1 cellular context compared by ENCODE assay signal in the genomic region with DNA sequence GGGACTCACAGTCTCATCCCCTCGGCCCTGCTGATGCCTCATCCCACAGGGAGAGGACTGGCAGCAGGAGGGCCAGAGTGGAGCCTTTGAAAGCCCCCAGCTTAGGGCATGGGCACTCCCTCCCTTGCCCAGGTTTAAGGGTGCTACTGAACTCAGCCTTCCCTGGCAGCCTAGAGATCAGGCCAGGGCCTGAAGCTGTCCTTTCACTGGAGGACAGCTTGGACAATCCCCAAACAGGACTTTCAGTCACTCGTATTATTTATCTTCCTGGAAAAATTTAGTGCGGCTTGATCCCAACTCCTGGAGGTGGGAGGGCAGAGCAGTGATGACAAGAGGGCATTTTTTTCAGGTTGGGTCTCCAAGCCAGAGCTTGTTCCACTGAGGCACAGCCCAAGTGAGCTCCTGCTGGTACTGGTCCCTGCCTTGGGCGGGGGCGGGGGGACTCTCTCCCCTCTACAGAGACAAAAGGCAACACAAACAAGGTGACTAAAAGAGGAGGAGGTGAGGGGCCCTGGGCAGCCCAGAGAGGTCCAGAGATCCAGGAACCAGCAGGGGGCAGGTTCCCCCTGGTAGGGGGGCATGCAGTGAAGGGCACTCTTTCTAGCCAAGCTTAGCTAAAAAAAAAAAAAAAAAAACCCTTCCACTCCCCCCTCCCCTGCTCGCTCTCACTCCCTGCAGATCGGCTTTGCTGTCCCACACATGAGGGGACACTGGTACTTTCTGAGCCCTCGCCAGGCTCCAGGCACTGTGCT.
TF ChIP-seq lines count a peak whose summit lies in the region.

No MANE protein-coding gene starts in this region.

TF ChIP-seq in GM23338, 12 proteins besides CTCF, POLR2A, EP300 and RAD21 (continued from another document):
- TF ChIP-seq EZH2phosphoT487 (IDR thresholded peaks at IDR 0.05; ENCODE audit: unreplicated experiment) (no peak), STAT1 (IDR thresholded peaks at IDR 0.05; ENCODE audit: unreplicated experiment) (no peak), ZNF331 (CRISPR knock-in tag; IDR thresholded peaks at IDR 0.05; ENCODE audit: low read depth) (no peak), ZNF114 (CRISPR knock-in tag; IDR thresholded peaks at IDR 0.05) (no peak)
- TF ChIP-seq, protein P1, sequence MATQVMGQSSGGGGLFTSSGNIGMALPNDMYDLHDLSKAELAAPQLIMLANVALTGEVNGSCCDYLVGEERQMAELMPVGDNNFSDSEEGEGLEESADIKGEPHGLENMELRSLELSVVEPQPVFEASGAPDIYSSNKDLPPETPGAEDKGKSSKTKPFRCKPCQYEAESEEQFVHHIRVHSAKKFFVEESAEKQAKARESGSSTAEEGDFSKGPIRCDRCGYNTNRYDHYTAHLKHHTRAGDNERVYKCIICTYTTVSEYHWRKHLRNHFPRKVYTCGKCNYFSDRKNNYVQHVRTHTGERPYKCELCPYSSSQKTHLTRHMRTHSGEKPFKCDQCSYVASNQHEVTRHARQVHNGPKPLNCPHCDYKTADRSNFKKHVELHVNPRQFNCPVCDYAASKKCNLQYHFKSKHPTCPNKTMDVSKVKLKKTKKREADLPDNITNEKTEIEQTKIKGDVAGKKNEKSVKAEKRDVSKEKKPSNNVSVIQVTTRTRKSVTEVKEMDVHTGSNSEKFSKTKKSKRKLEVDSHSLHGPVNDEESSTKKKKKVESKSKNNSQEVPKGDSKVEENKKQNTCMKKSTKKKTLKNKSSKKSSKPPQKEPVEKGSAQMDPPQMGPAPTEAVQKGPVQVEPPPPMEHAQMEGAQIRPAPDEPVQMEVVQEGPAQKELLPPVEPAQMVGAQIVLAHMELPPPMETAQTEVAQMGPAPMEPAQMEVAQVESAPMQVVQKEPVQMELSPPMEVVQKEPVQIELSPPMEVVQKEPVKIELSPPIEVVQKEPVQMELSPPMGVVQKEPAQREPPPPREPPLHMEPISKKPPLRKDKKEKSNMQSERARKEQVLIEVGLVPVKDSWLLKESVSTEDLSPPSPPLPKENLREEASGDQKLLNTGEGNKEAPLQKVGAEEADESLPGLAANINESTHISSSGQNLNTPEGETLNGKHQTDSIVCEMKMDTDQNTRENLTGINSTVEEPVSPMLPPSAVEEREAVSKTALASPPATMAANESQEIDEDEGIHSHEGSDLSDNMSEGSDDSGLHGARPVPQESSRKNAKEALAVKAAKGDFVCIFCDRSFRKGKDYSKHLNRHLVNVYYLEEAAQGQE (IDR thresholded peaks at IDR 0.05; ENCODE audit: unreplicated experiment), result no peak
- TF ChIP-seq, protein P2, sequence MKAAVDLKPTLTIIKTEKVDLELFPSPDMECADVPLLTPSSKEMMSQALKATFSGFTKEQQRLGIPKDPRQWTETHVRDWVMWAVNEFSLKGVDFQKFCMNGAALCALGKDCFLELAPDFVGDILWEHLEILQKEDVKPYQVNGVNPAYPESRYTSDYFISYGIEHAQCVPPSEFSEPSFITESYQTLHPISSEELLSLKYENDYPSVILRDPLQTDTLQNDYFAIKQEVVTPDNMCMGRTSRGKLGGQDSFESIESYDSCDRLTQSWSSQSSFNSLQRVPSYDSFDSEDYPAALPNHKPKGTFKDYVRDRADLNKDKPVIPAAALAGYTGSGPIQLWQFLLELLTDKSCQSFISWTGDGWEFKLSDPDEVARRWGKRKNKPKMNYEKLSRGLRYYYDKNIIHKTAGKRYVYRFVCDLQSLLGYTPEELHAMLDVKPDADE (IDR thresholded peaks at IDR 0.05), result no peak
TF ChIP-seq in GM23338: peak in this region for 0.
